In the genomic region with DNA sequence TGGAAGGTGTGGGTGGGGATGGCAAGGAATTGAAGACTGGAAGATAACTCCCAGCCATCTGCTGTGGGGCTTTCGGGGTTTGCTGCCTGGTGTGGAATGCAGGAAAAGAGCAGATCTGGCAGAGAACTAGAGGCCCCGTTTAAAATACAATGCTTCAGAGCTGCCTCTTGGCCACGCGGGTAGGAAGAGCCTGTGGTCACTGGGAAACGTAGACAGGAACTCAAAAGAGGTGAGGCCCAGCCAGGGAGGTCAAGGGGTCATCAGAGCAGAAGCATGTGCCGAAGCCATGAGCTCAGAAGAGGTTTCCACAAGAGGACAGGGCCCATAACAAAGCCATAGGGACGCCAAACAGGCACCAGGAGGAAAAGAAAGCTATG, we compare ENCODE assay signal across 8 cellular contexts. TPM values are rescaled to one million over a fixed set of nuclear protein-coding genes. Genes with fewer than 3 reads are reported as not detected.
DNase-seq lines count a peak whose midpoint lies in the region; ATAC-seq, FAIRE-seq and TF ChIP-seq lines count a peak whose summit lies in the region.

No MANE protein-coding gene starts in this region.

- H3K4me1 ChIP-seq in IMR-90 (ENCODE audit: control insufficient read depth, insufficient read depth, low read length) (peaks cover 9% of the 10 kb centered on the region), endothelial cell of umbilical vein (ENCODE audit: control insufficient read depth, extremely low read depth, insufficient read depth, low read length) (peaks cover 21% of the 10 kb centered on the region), pancreas (peaks cover 5 to 25% (median 12%) of the 10 kb centered on the region in 3 donors)

- dilution Hi-C loops in IMR-90 (cut with HindIII; ENCODE audit: low sequenced_read_pairs, unreplicated experiment) (no loop called here), endothelial cell of umbilical vein (cut with MboI; ENCODE audit: extremely low pct_ligation_motif_present, low sequenced_read_pairs) (no loop called here)

- POLR2A ChIA-PET in IMR-90 (lab: Charles Lee; ENCODE audit: unreplicated experiment) (no interaction called here), endothelial cell of umbilical vein (lab: Charles Lee) (interaction anchor here (1.1 kb wide), 1 partner anchor 24 kb away, joined by 3 read pairs; no protein-coding TSS in a partner anchor)

- peak overlapping the region; percentile 36; the same call in 1 of the 2 replicates for H2BK20ac ChIP-seq in IMR-90 (ENCODE audit: low read depth, low read length)

- CTCF ChIA-PET in IMR-90 (lab: Yijun Ruan, JAX), result interaction anchor here (0.6 to 0.8 kb wide), 2 partner anchors 132 to 499 kb away, joined by 4 to 5 read pairs; no protein-coding TSS in a partner anchor
- CTCF ChIA-PET in endothelial cell of umbilical vein (lab: Charles Lee), result interaction anchor here (1.0 to 2.4 kb wide), 8 partner anchors 9 to 58 kb away, joined by 3 to 7 read pairs (median 4); partner anchors contain the start of gene PUDP

- peak overlapping the region; percentile 21; the same call in 1 of the 2 replicates for H3K18ac ChIP-seq in IMR-90 (ENCODE audit: low read depth, low read length)

- 59% methylated on average over 4 of the region's 7 CpGs; no CpG with 5 or more reads in 1 of the 2 experiments for WGBS in IMR-90 (ENCODE audit: extremely low coverage in 2 of 2, insufficient read length in 1 of 2), 2 experiments
- 57 to 58% methylated on average over 7 of the region's 7 CpGs for WGBS in pancreas, 2 donors

- H3K9me1 ChIP-seq in IMR-90 (ENCODE audit: insufficient read depth, low read length) (peaks cover 14% of the 10 kb centered on the region; the same call in 1 of the 2 replicates), endothelial cell of umbilical vein (replicated peaks; ENCODE audit: control insufficient read depth, extremely low read depth, insufficient read depth, low read length) (no peaks in the 10 kb centered on the region)

- TF ChIP-seq RAD21 in IMR-90 (IDR thresholded peaks at IDR 0.05; ENCODE audit: low read length), result no peak

- H3K9me3 ChIP-seq in IMR-90 (ENCODE audit: control insufficient read depth, insufficient read depth, low read length), result no peaks in the 10 kb centered on the region
- no peaks in the 10 kb centered on the region for H3K9me3 ChIP-seq in endothelial cell of umbilical vein (replicated peaks; ENCODE audit: control insufficient read depth, insufficient read depth, low read length)
- H3K9me3 ChIP-seq in pancreas, result no peaks in the 10 kb centered on the region

- H3K9ac ChIP-seq in IMR-90 (ENCODE audit: low read depth, low read length), result no peak overlapping the region
- H3K9ac ChIP-seq in endothelial cell of umbilical vein (replicated peaks; ENCODE audit: extremely low read depth, insufficient read depth, low read length), result peak overlapping the region; percentile 24

- ATAC-seq in GM19035 (IDR thresholded peaks at IDR 0.05; ENCODE audit: unreplicated experiment), result peak; percentile 16
- peak; percentile 54 for ATAC-seq in IMR-90 (ENCODE audit: low read depth)
- ATAC-seq in pancreas, result peak in 3 of 4 donors; percentile 3 to 19 (median 6)
- no peak for ATAC-seq in GM21515 (IDR thresholded peaks at IDR 0.05; ENCODE audit: unreplicated experiment)

- peaks cover 44 to 71% of the 10 kb centered on the region in 2 experiments for H3K79me1 ChIP-seq in IMR-90 (ENCODE audit: low read depth in 1 of 2, low read length in 2 of 2)

- BruUV-seq in IMR-90 (replicated peaks; lab: Mats Ljungman, UMichigan), result no TSS peak
- BruUV-seq in endothelial cell of umbilical vein (replicated peaks; lab: Mats Ljungman, UMichigan), result no TSS peak

- peak overlapping the region; percentile 34; the same call in 1 of the 2 replicates for H3K27ac ChIP-seq in IMR-90 (ENCODE audit: insufficient read depth, low read length)
- H3K27ac ChIP-seq in endothelial cell of umbilical vein (ENCODE audit: insufficient read depth, low read depth, low read length), result peak overlapping the region; percentile 80
- H3K27ac ChIP-seq in pancreas, result peak overlapping the region; percentile 51 to 77 (median 66)

- no peak for TF ChIP-seq POLR2A in IMR-90 (IDR thresholded peaks at IDR 0.05; ENCODE audit: low read depth, low read length)
- no peak for TF ChIP-seq POLR2A in endothelial cell of umbilical vein (IDR thresholded peaks at IDR 0.05; ENCODE audit: low read depth, low read length)

- no peak overlapping the region for H3K56ac ChIP-seq in IMR-90 (ENCODE audit: extremely low read depth, insufficient read depth, low read length)

- no peak overlapping the region for H2BK15ac ChIP-seq in IMR-90 (ENCODE audit: low read depth, low read length)

- H3K36me3 ChIP-seq in IMR-90 (ENCODE audit: control insufficient read depth, insufficient read depth, low read length) (no peaks in the 10 kb centered on the region), endothelial cell of umbilical vein (ENCODE audit: control insufficient read depth in 2 of 2, extremely low read depth in 1 of 2, insufficient read depth in 2 of 2, low read length in 2 of 2) (no peaks in the 10 kb centered on the region), pancreas (no peaks in the 10 kb centered on the region)

- in situ Hi-C loops in IMR-90 (cut with MboI; ENCODE audit: low sequenced_read_pairs), result no loop called here

- peaks cover 32% of the 10 kb centered on the region for H3K79me2 ChIP-seq in endothelial cell of umbilical vein (ENCODE audit: control insufficient read depth, insufficient read depth, low read length)

- no peaks in the 10 kb centered on the region for H3K27me3 ChIP-seq in IMR-90 (ENCODE audit: control insufficient read depth, insufficient read depth, low read length)
- H3K27me3 ChIP-seq in endothelial cell of umbilical vein (ENCODE audit: control insufficient read depth in 2 of 2, insufficient read depth in 2 of 2, low read length in 2 of 2), result no peaks in the 10 kb centered on the region
- no peaks in the 10 kb centered on the region for H3K27me3 ChIP-seq in pancreas

- H2AK5ac ChIP-seq in IMR-90 (ENCODE audit: low read depth, low read length), result peak overlapping the region; percentile 36; the same call in 1 of the 2 replicates

- no peak overlapping the region for H3K23ac ChIP-seq in IMR-90 (ENCODE audit: low read depth, low read length)

- no peak overlapping the region for H2BK120ac ChIP-seq in IMR-90 (ENCODE audit: low read depth, low read length)

- H4K91ac ChIP-seq in IMR-90 (ENCODE audit: insufficient read depth, low read depth, low read length), result peak overlapping the region; percentile 10; the same call in 1 of the 2 replicates

- no peak overlapping the region for H2AK9ac ChIP-seq in IMR-90 (replicated peaks; ENCODE audit: low read depth, low read length, poor library complexity)

- no peak for TF ChIP-seq CTCF in IMR-90 (conservative IDR thresholded peaks at IDR 0.05; ENCODE audit: low read depth, low read length)
- no peak for TF ChIP-seq CTCF in endothelial cell of umbilical vein (IDR thresholded peaks at IDR 0.05; ENCODE audit: extremely low read depth in 1 of 2, insufficient read depth in 1 of 2, low read depth in 1 of 2, low read length in 2 of 2)
- no peak for TF ChIP-seq CTCF in pancreas (IDR thresholded peaks at IDR 0.05)
- TF ChIP-seq CTCF in GM20000 (IDR thresholded peaks at IDR 0.05; ENCODE audit: extremely low read depth, missing control alignments), result no peak

- peaks cover 6% of the 10 kb centered on the region; the same call in 1 of the 2 replicates for H4K20me1 ChIP-seq in IMR-90 (ENCODE audit: insufficient read depth, low read length)
- no peaks in the 10 kb centered on the region for H4K20me1 ChIP-seq in endothelial cell of umbilical vein (replicated peaks; ENCODE audit: control insufficient read depth, extremely low read depth, insufficient read depth, low read length)

- peak overlapping the region; percentile 46 for H3K4ac ChIP-seq in IMR-90 (ENCODE audit: low read depth, low read length)

- H3K4me3 ChIP-seq in IMR-90 (ENCODE audit: insufficient read depth, low read depth, low read length) (no peak overlapping the region), endothelial cell of umbilical vein (replicated peaks in 1 of 3; ENCODE audit: insufficient read depth in 1 of 3, low read depth in 1 of 3, low read length in 3 of 3) (no peak overlapping the region), pancreas (no peak overlapping the region)

- H2AFZ ChIP-seq in IMR-90 (replicated peaks; ENCODE audit: low read length, poor library complexity), result no peak overlapping the region
- H2AFZ ChIP-seq in endothelial cell of umbilical vein (ENCODE audit: low read depth, low read length), result peak overlapping the region; percentile 64

- peak overlapping the region in 1 of 2 experiments; percentile 9; a peak in 1 of 4 replicates for H4K8ac ChIP-seq in IMR-90 (ENCODE audit: low read depth in 2 of 2, low read length in 2 of 2)

- no peak overlapping the region for H4K5ac ChIP-seq in IMR-90 (ENCODE audit: low read depth, low read length)

- FAIRE-seq in endothelial cell of umbilical vein (lab: Jason Lieb, UNC), result peak; percentile 92
- FAIRE-seq in pancreas (lab: Jason Lieb, UNC), result no peak

- peak overlapping the region; percentile 16; the same call in 1 of the 2 replicates for H3K4me2 ChIP-seq in IMR-90 (ENCODE audit: low read depth, low read length)
- H3K4me2 ChIP-seq in endothelial cell of umbilical vein (ENCODE audit: insufficient read depth, low read length), result peak overlapping the region; percentile 35

- DNase-seq in IMR-90 (peak; percentile 35), endothelial cell of umbilical vein (ENCODE audit: low read depth, low spot score) (peak; percentile 58), pancreas (no peak), NCI-H1092 treated with DMSO at 0.1 percent for 48 hours (lab: John Stamatoyannopoulos, UW) (no peak), GM20000 (ENCODE audit: low spot score) (no peak), NCI-H1048 (lab: John Stamatoyannopoulos, UW) (no peak)

- no peak overlapping the region for H2BK5ac ChIP-seq in IMR-90 (ENCODE audit: low read depth, low read length, poor library complexity, severe bottlenecking)

- intact Hi-C loops in IMR-90 (cut with micrococcal nuclease) (loop anchor here (5.0 kb wide), 1 partner anchor 794 kb away; the partner anchor contains the start of gene PNPLA4), endothelial cell of umbilical vein (cut with micrococcal nuclease) (loop anchor here (1.0 to 2.0 kb wide), 2 partner anchors 15 to 794 kb away; partner anchors contain the start of genes PNPLA4 and PUDP), pancreas (cut with DNase I) (no loop called here)

- H3K14ac ChIP-seq in IMR-90 (replicated peaks; ENCODE audit: low read depth, low read length), result 0 out of 2 replicates have a peak overlapping the region, but pooled peaks have one; percentile 24

RNA-seq across cellular contexts. Expression of gene STS, which starts 14.5 kb away (rescaled TPM):
- total RNA-seq in IMR-90 (2012; rRNA removed) (3.4 and 3.6 TPM in 2 replicates), endothelial cell of umbilical vein (3.6 and 4.9 TPM in 2 replicates), pancreas (1 to 10 TPM; 1.5 to 8.7 (median 3.3) TPM)
- polyA plus RNA-seq in IMR-90 (2012; rRNA removed) (2.4 and 2.6 TPM in 2 replicates), endothelial cell of umbilical vein (2.1 TPM in 2 replicates), pancreas (1 to 10 TPM; 1.1 to 1.6 TPM)
- polyA plus RNA-seq in IMR-90 (2012; cell fraction: cytosol; rRNA removed), result 0.96 and 1.2 TPM in 2 replicates
- polyA plus RNA-seq in IMR-90 (2012; cell fraction: nucleus; rRNA removed; ENCODE audit: low replicate concordance), result 0.35 and 1.4 TPM in 2 replicates
- polyA plus RNA-seq in endothelial cell of umbilical vein (2011; cell fraction: cytosol; rRNA removed), result 2.3 TPM in 2 replicates
- polyA plus RNA-seq in endothelial cell of umbilical vein (2011; cell fraction: nucleus; rRNA removed), result 1.5 and 1.6 TPM in 2 replicates
- polyA plus RNA-seq in endothelial cell of umbilical vein (2012), result 4.0 and 6.0 TPM in 2 replicates
- 7.6 and 7.7 TPM in 2 replicates for polyA minus RNA-seq in endothelial cell of umbilical vein
- 13.9 TPM for polyA minus RNA-seq in endothelial cell of umbilical vein (2011; cell fraction: cytosol; rRNA and poly(A)+ RNA removed)
- 1.9 and 3.0 TPM in 2 replicates for polyA minus RNA-seq in endothelial cell of umbilical vein (2011; cell fraction: nucleus; rRNA and poly(A)+ RNA removed)

RNA-seq across cellular contexts. Expression of gene PUDP, which starts 14.9 kb away (rescaled TPM):
- total RNA-seq in IMR-90 (2012; rRNA removed) (22.2 and 25.0 TPM in 2 replicates), endothelial cell of umbilical vein (22.5 and 24.5 TPM in 2 replicates), pancreas (10 to 100 TPM in 2 of 6 donors, 1 to 10 TPM in 4; 4.7 to 20.2 (median 8.7) TPM)
- polyA plus RNA-seq in IMR-90 (2012; rRNA removed) (28.6 and 29.4 TPM in 2 replicates), endothelial cell of umbilical vein (15.1 and 17.3 TPM in 2 replicates), pancreas (1 to 10 TPM; 3.3 to 8.8 TPM)
- polyA plus RNA-seq in IMR-90 (2012; cell fraction: cytosol; rRNA removed), result 19.5 and 44.1 TPM in 2 replicates
- 9.6 and 13.2 TPM in 2 replicates for polyA plus RNA-seq in IMR-90 (2012; cell fraction: nucleus; rRNA removed; ENCODE audit: low replicate concordance)
- polyA plus RNA-seq in endothelial cell of umbilical vein (2011; cell fraction: cytosol; rRNA removed), result 20.1 and 21.2 TPM in 2 replicates
- 13.3 and 14.9 TPM in 2 replicates for polyA plus RNA-seq in endothelial cell of umbilical vein (2011; cell fraction: nucleus; rRNA removed)
- polyA plus RNA-seq in endothelial cell of umbilical vein (2012), result 27.0 and 27.4 TPM in 2 replicates
- polyA minus RNA-seq in endothelial cell of umbilical vein, result 21.3 and 23.3 TPM in 2 replicates
- 15.1 TPM for polyA minus RNA-seq in endothelial cell of umbilical vein (2011; cell fraction: cytosol; rRNA and poly(A)+ RNA removed)
- polyA minus RNA-seq in endothelial cell of umbilical vein (2011; cell fraction: nucleus; rRNA and poly(A)+ RNA removed), result 15.6 and 20.7 TPM in 2 replicates

Comparison
In these comparisons a context has a peak if more than half of its experiments do, and no peak if none do; other contexts are left out.
1. DNase-seq: peak in IMR-90 (single experiment) and endothelial cell of umbilical vein (single experiment); none in pancreas (0 of 6), NCI-H1092 treated with DMSO at 0.1 percent for 48 hours (single experiment), GM20000 (single experiment) and NCI-H1048 (single experiment).
2. intact Hi-C loops: an anchor here in IMR-90 (5.0 kb wide) and endothelial cell of umbilical vein (1.0 to 2.0 kb wide); none called in pancreas.
3. Peak in every context shown above with its lines, with median percentiles within 50 percentile points of each other: H3K27ac ChIP-seq.